27 cellular contexts compared by ENCODE assay signal in the genomic region with DNA sequence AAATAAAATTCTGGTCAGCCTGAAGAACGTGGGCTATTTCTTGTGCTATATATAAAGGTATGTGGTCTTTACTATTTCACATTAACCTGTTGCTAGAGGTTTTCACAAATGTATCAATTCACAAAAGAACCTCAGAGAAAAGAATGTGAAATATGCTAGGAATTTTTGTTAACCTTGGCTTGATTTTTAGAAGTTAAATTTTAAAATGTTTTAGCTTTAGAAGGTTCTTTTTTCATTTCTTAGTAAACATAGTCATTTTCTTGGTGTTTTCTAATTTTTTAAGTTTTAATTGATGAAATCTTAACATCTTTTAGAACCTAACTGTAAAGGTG.
DNase-seq lines count a peak whose midpoint lies in the region; ATAC-seq, FAIRE-seq and TF ChIP-seq lines count a peak whose summit lies in the region.
"Had no signal": no experiment of that assay in that cellular context is flagged by ENCODE, and none has a peak within 500 bp of the region (broad histone marks: within the 10 kb centered on the region; RNA-seq: fewer than 3 reads in every experiment).

No MANE protein-coding gene starts in this region.

- H3K23ac ChIP-seq in H1 (ENCODE audit: insufficient read length): no peak overlapping the region

- TF ChIP-seq EP300 in A549 (IDR thresholded peaks at IDR 0.05): no peak
- no peak for TF ChIP-seq EP300 in H1 (IDR thresholded peaks at IDR 0.05; ENCODE audit: borderline replicate concordance in 1 of 2, low read depth in 2 of 2, low read length in 2 of 2)

- no peak overlapping the region for H2AFZ ChIP-seq in H1 (ENCODE audit: low read length)
- H2AFZ ChIP-seq: hepatocyte had no signal

- H3K4ac ChIP-seq in H1 (replicated peaks; ENCODE audit: insufficient read length, low read depth, low read length): no peak overlapping the region

- no peak overlapping the region for H2BK15ac ChIP-seq in H1 (ENCODE audit: low read length)

- no peaks in the 10 kb centered on the region for H4K20me1 ChIP-seq in H1 (replicated peaks in 1 of 2; ENCODE audit: control insufficient read depth in 1 of 2, insufficient read depth in 2 of 2, low read length in 2 of 2)

- no peak overlapping the region for H2BK20ac ChIP-seq in H1 (ENCODE audit: low read length)

- H3K56ac ChIP-seq in H1 (replicated peaks; ENCODE audit: insufficient read length, low read depth, low read length): no peak overlapping the region

- no peak overlapping the region for H4K91ac ChIP-seq in H1 (replicated peaks; ENCODE audit: insufficient read length, low read length)

- H3K18ac ChIP-seq in H1 (ENCODE audit: extremely low read depth, low read length): no peak overlapping the region

- POLR2A ChIA-PET in A549 (lab: Yijun Ruan, JAX) (interaction anchor here (0.6 kb wide), 1 partner anchor 1012 kb away, joined by 3 read pairs; no protein-coding TSS in a partner anchor), H1 (lab: Charles Lee; ENCODE audit: partially characterized antibody) (interaction anchor here (0.7 to 1.9 kb wide), 9 partner anchors 8 to 116 kb away, joined by 3 to 13 read pairs (median 4); no protein-coding TSS in a partner anchor)

- TF ChIP-seq CTCF in A549 (IDR thresholded peaks at IDR 0.05) (no peak), H1 (IDR thresholded peaks at IDR 0.05; ENCODE audit: control extremely low read depth in 1 of 3, insufficient read depth in 1 of 3, low read depth in 1 of 3, low read length in 3 of 3) (no peak), ascending aorta (IDR thresholded peaks at IDR 0.05) (no peak)

- H4K5ac ChIP-seq in H1 (ENCODE audit: insufficient read length, low read depth, low read length): no peak overlapping the region

- no peak for FAIRE-seq in A549 (lab: Jason Lieb, UNC)
- no peak for FAIRE-seq in H1 (lab: Jason Lieb, UNC)
- FAIRE-seq: GM18507 had no signal

- no peak overlapping the region for H2AK5ac ChIP-seq in H1 (ENCODE audit: low read depth, low read length)

- H3K4me2 ChIP-seq in A549 (peak overlapping the region; percentile 44), H1 (ENCODE audit: insufficient read depth in 1 of 2, low read depth in 2 of 2, low read length in 2 of 2) (peak overlapping the region in 1 of 2 experiments; percentile 5; a peak in 1 of 4 replicates)
- H3K4me2 ChIP-seq: hepatocyte had no signal

- H4K8ac ChIP-seq in H1 (ENCODE audit: extremely low read depth, insufficient read depth, low read length): no peak overlapping the region

- H3K9ac ChIP-seq in HUES6 (ENCODE audit: low read length) (no peak overlapping the region), H1 (replicated peaks in 1 of 4; ENCODE audit: extremely low read depth in 1 of 4, low read depth in 3 of 4, low read length in 3 of 4) (no peak overlapping the region)

- 50% methylated on average over 1 of the region's 1 CpG for WGBS in A549 (ENCODE audit: missing lambda C conversion rate)
- 29% methylated on average over 1 of the region's 1 CpG; no CpG with 5 or more reads in 1 of the 2 experiments for WGBS in H1 (ENCODE audit: extremely low coverage in 1 of 2, insufficient coverage in 1 of 2, insufficient read length in 1 of 2, insufficient replicate concordance in 2 of 2, low coverage in 1 of 2, low lambda C conversion rate in 2 of 2, missing lambda C conversion rate in 1 of 2), 2 experiments

- no peaks in the 10 kb centered on the region for H3K27me3 ChIP-seq in HUES6 (ENCODE audit: control insufficient read depth, insufficient read depth, low read length)
- no peaks in the 10 kb centered on the region for H3K27me3 ChIP-seq in H1 (replicated peaks in 1 of 4; ENCODE audit: control insufficient read depth in 3 of 4, extremely low read depth in 1 of 4, insufficient read depth in 3 of 4, low read length in 3 of 4)
- no peaks in the 10 kb centered on the region for H3K27me3 ChIP-seq in ascending aorta
- H3K27me3 ChIP-seq: dorsolateral prefrontal cortex, gastrocnemius medialis, hepatocyte, Peyer's patch, sigmoid colon, tibial artery had no signal

- TF ChIP-seq POLR2A in A549 (IDR thresholded peaks at IDR 0.05; ENCODE audit: low read length) (no peak), H1 (IDR thresholded peaks at IDR 0.05; ENCODE audit: control extremely low read depth in 1 of 2, low read depth in 2 of 2, low read length in 2 of 2) (no peak)

- CTCF ChIA-PET in A549 (lab: Yijun Ruan, JAX) (interaction anchor here (0.6 to 1.0 kb wide), 2 partner anchors 17 to 40 kb away, joined by 3 read pairs; no protein-coding TSS in a partner anchor), H1 (lab: Charles Lee; ENCODE audit: partially characterized antibody) (interaction anchor here (0.9 to 1.7 kb wide), 3 partner anchors 10 to 109 kb away, joined by 3 to 4 read pairs (median 3); no protein-coding TSS in a partner anchor)

- peaks cover 0 to 34% of the 10 kb centered on the region in 2 experiments; a peak in 3 of 4 replicates for H3K79me2 ChIP-seq in H1 (ENCODE audit: control insufficient read depth in 1 of 2, insufficient read depth in 2 of 2, low read length in 2 of 2)

- H3K27ac ChIP-seq in A549 (peak overlapping the region in 1 of 2 experiments; percentile 57; a peak in 2 of 6 replicates), HUES6 (ENCODE audit: low read depth, low read length) (peak overlapping the region; percentile 94), H1 (ENCODE audit: low read depth, low read length) (no peak overlapping the region), ascending aorta (peak overlapping the region in 1 of 2 donors; percentile 13)
- H3K27ac ChIP-seq: gastrocnemius medialis, hepatocyte, left ventricle myocardium inferior, Peyer's patch, prostate gland, sigmoid colon had no signal

- H3K79me1 ChIP-seq in H1 (ENCODE audit: low read depth, low read length): no peaks in the 10 kb centered on the region; the same call in 1 of the 2 replicates

- no peak overlapping the region for H3K14ac ChIP-seq in H1 (ENCODE audit: insufficient read length)

- H3K9me3 ChIP-seq in A549: no peaks in the 10 kb centered on the region
- H3K9me3 ChIP-seq in HUES6 (ENCODE audit: control insufficient read depth, insufficient read depth, low read depth, low read length): no peaks in the 10 kb centered on the region
- H3K9me3 ChIP-seq in H1 (ENCODE audit: insufficient read depth in 2 of 2, low read depth in 1 of 2, low read length in 1 of 2): no peaks in the 10 kb centered on the region
- no peaks in the 10 kb centered on the region for H3K9me3 ChIP-seq in ascending aorta
- H3K9me3 ChIP-seq: gastrocnemius medialis, left ventricle myocardium inferior, Peyer's patch, prostate gland, sigmoid colon, tibial artery had no signal

- H3K23me2 ChIP-seq in H1 (ENCODE audit: low read depth, low read length): peaks cover 3% of the 10 kb centered on the region; the same call in 1 of the 2 replicates

- DNase-seq in A549 (ENCODE audit: low read depth in 1 of 2, low spot score in 1 of 2): no peak
- DNase-seq in H1 (ENCODE audit: low read depth in 1 of 2, low spot score in 2 of 2): no peak
- DNase-seq in kidney tubule cell (ENCODE audit: low spot score): peak; percentile 36
- no peak for DNase-seq in ascending aorta (ENCODE audit: low spot score in 2 of 2)
- no peak for DNase-seq in activated CD4-positive, alpha-beta T cell treated with anti-CD3 and anti-CD28 coated beads for 4 hours
- DNase-seq: activated CD4-positive, alpha-beta T cell treated with anti-CD3 and anti-CD28 coated beads, Interleukin-2, amount 10 ng/mL, durations not matched to agents 7 days and 5 days; activated gamma-delta T cell treated with Interleukin-2 at 50 U/mL for 16 hours; activated T-cell treated with anti-CD3 and anti-CD28 coated beads, Interleukin-2, amount 50 U/mL, for 48 hours; CD4-positive, alpha-beta memory T cell; dorsolateral prefrontal cortex; gastrocnemius medialis; KBM-7; left ventricle myocardium inferior; NCI-H1092; NCI-H1694 treated with DMSO at 0.1 percent for 48 hours; NCI-H774; Peyer's patch; sigmoid colon; stimulated activated CD4-positive, alpha-beta T cell treated with anti-CD3 and anti-CD28 coated beads, Interleukin-4, amount 100 ng/mL, for 1 hour; T1000; tibial artery had no signal

- no peaks in the 10 kb centered on the region for H3K36me3 ChIP-seq in HUES6 (ENCODE audit: control insufficient read depth, insufficient read depth, low read length)
- H3K36me3 ChIP-seq in H1 (ENCODE audit: control insufficient read depth in 2 of 4, insufficient read depth in 4 of 4, low read length in 3 of 4): no peaks in the 10 kb centered on the region
- H3K36me3 ChIP-seq in ascending aorta: no peaks in the 10 kb centered on the region
- H3K36me3 ChIP-seq: gastrocnemius medialis, left ventricle myocardium inferior, Peyer's patch, prostate gland, sigmoid colon, tibial artery had no signal

- H2BK120ac ChIP-seq in H1 (replicated peaks; ENCODE audit: low read depth, low read length): no peak overlapping the region

- H3K4me1 ChIP-seq in A549 (peaks cover 30% of the 10 kb centered on the region), HUES6 (ENCODE audit: control insufficient read depth, insufficient read depth, low read length) (peaks cover 47% of the 10 kb centered on the region), H1 (replicated peaks in 1 of 4; ENCODE audit: control insufficient read depth in 3 of 4, insufficient read depth in 4 of 4, low read length in 3 of 4) (peaks cover 12 to 24% (median 17%) of the 10 kb centered on the region in 4 experiments), ascending aorta (peaks cover 5 to 11% of the 10 kb centered on the region in 2 donors)

- TF ChIP-seq RAD21 in A549 (conservative IDR thresholded peaks at IDR 0.05 in 1 of 2, IDR thresholded peaks at IDR 0.05 in 1 of 2) (no peak), H1 (IDR thresholded peaks at IDR 0.05 in 1 of 2, conservative IDR thresholded peaks at IDR 0.05 in 1 of 2; ENCODE audit: low read depth in 2 of 2, low read length in 2 of 2) (no peak)

- H3K4me3 ChIP-seq in A549 (no peak overlapping the region), HUES6 (ENCODE audit: low read depth, low read length) (peak overlapping the region; percentile 3; the same call in 1 of the 2 replicates), H1 (ENCODE audit: extremely low read depth in 1 of 4, insufficient read depth in 2 of 4, low read depth in 3 of 4, low read length in 4 of 4) (peak overlapping the region in 1 of 4 experiments; percentile 10; a peak in 1 of 8 replicates), ascending aorta (no peak overlapping the region)
- H3K4me3 ChIP-seq: dorsolateral prefrontal cortex, gastrocnemius medialis, hepatocyte, left ventricle myocardium inferior, Peyer's patch, prostate gland, sigmoid colon, tibial artery had no signal

- H2BK12ac ChIP-seq in H1 (ENCODE audit: low read depth, low read length): no peak overlapping the region; the same call in 1 of the 2 replicates

- intact Hi-C loops in ascending aorta (cut with DNase I): no loop called here

- ATAC-seq in A549 (no peak), HG02840 (IDR thresholded peaks at IDR 0.05; ENCODE audit: low FRiP score, unreplicated experiment) (no peak), GM18909 (IDR thresholded peaks at IDR 0.05; ENCODE audit: poor library complexity, unreplicated experiment) (no peak)
- ATAC-seq: gastrocnemius medialis had no signal

- no peak overlapping the region for H2BK5ac ChIP-seq in H1 (ENCODE audit: low read depth, low read length)

TF ChIP-seq in A549, 52 proteins besides CTCF, POLR2A, EP300 and RAD21:
- no peak for TF ChIP-seq HEYL (CRISPR knock-in tag; IDR thresholded peaks at IDR 0.05)
TF ChIP-seq in A549: peak in this region for 0.

TF ChIP-seq in H1, 55 proteins besides CTCF, POLR2A, EP300 and RAD21 (continues in another document):
- TF ChIP-seq BRCA1 (IDR thresholded peaks at IDR 0.05; ENCODE audit: low read depth, low read length) (no peak), KDM1A (IDR thresholded peaks at IDR 0.05; ENCODE audit: borderline replicate concordance, low read length) (no peak)
